Comparison of ENCODE assay signal across 8 cellular contexts in genomic region chr10:72309290-72310240, GRCh38. TPM values are rescaled to one million over a fixed set of nuclear protein-coding genes. Genes with fewer than 3 reads are reported as not detected.
DNase-seq lines count a peak whose midpoint lies in the region; ATAC-seq, FAIRE-seq and TF ChIP-seq lines count a peak whose summit lies in the region.

No MANE protein-coding gene starts in this region.

- CTCF ChIA-PET in activated CD4-positive, alpha-beta memory T cell treated with anti-CD3 and anti-CD28 coated beads for 36 hours (lab: Charles Lee) = interaction anchor here (1.0 to 2.2 kb wide), 5 partner anchors 11 to 35 kb away, joined by 5 to 11 read pairs (median 7); no protein-coding TSS in a partner anchor

- POLR2A ChIA-PET in activated CD4-positive, alpha-beta memory T cell treated with anti-CD3 and anti-CD28 coated beads for 36 hours (lab: Charles Lee) = interaction anchor here (1.0 to 2.9 kb wide), 8 partner anchors 10 to 94 kb away, joined by 3 to 45 read pairs (median 6); partner anchors contain the start of genes ANAPC16 and ASCC1

- H3K9me3 Mint-ChIP-seq in GM23338 = no peaks in the 10 kb centered on the region
- no peaks in the 10 kb centered on the region for H3K9me3 Mint-ChIP-seq in activated CD4-positive, alpha-beta memory T cell treated with anti-CD3 and anti-CD28 coated beads for 36 hours

- FAIRE-seq in H54 (lab: Jason Lieb, UNC) = no peak

- H3K27me3 ChIP-seq in GM23338 (ENCODE audit: insufficient read depth) = no peaks in the 10 kb centered on the region
- no peaks in the 10 kb centered on the region for H3K27me3 ChIP-seq in sigmoid colon

- peaks cover 18% of the 10 kb centered on the region for H3K4me1 Mint-ChIP-seq in GM23338
- H3K4me1 Mint-ChIP-seq in activated CD4-positive, alpha-beta memory T cell treated with anti-CD3 and anti-CD28 coated beads for 36 hours (ENCODE audit: low read depth) = peaks cover 57% of the 10 kb centered on the region

- TF ChIP-seq CTCF in GM23338 (conservative IDR thresholded peaks at IDR 0.05; ENCODE audit: low read depth in 2 of 2) (no peak), sigmoid colon (IDR thresholded peaks at IDR 0.05) (no peak)

- DNase-seq in GM23338 (ENCODE audit: low spot score) (no peak), Right ventricle myocardium superior (peak; percentile 79), sigmoid colon (peak; percentile 77), SHP77 treated with DMSO at 0.1 percent for 48 hours (lab: John Stamatoyannopoulos, UW) (no peak), H54 (ENCODE audit: insufficient read length, low spot score) (no peak), dermis blood vessel endothelial cell (no peak)
- DNase-seq in activated CD4-positive, alpha-beta memory T cell treated with anti-CD3 and anti-CD28 coated beads for 36 hours = no peak

- TF ChIP-seq EP300 in sigmoid colon (IDR thresholded peaks at IDR 0.05) = no peak

- H3K79me2 ChIP-seq in GM23338 (replicated peaks; ENCODE audit: insufficient read depth) = no peaks in the 10 kb centered on the region

- TF ChIP-seq POLR2A in sigmoid colon (IDR thresholded peaks at IDR 0.05) (no peak), H54 (IDR thresholded peaks at IDR 0.05; ENCODE audit: low read depth, low read length) (no peak)

- H3K4me1 ChIP-seq in GM23338 (ENCODE audit: insufficient read depth) (peaks cover 14% of the 10 kb centered on the region), sigmoid colon (peaks cover 0 to 23% (median 11%) of the 10 kb centered on the region in 4 donors)

- H3K36me3 ChIP-seq in GM23338 (ENCODE audit: insufficient read depth) = no peaks in the 10 kb centered on the region
- no peaks in the 10 kb centered on the region for H3K36me3 ChIP-seq in sigmoid colon

- H3K27ac ChIP-seq in GM23338 (ENCODE audit: low read depth) (no peak overlapping the region), sigmoid colon (peak overlapping the region in 2 of 4 donors; percentile 9 to 49)

- no peaks in the 10 kb centered on the region for H4K20me1 ChIP-seq in GM23338 (replicated peaks; ENCODE audit: insufficient read depth)

- intact Hi-C loops in activated CD4-positive, alpha-beta memory T cell treated with anti-CD3 and anti-CD28 coated beads for 36 hours (cut with micrococcal nuclease) = no loop called here
- intact Hi-C loops in Right ventricle myocardium superior (cut with DNase I) (no loop called here), sigmoid colon (cut with DNase I) (no loop called here)

- H3K4me2 ChIP-seq in GM23338 = peak overlapping the region; percentile 66

- ATAC-seq in GM23338 (peak; percentile 11; the same call in 1 of the 3 replicates), Right ventricle myocardium superior (ENCODE audit: poor library complexity) (peak; percentile 92), HG02973 (IDR thresholded peaks at IDR 0.05; ENCODE audit: unreplicated experiment) (no peak)

- WGBS in sigmoid colon, 2 donors = 16 to 56% methylated on average over 21 of the region's 21 CpGs

- no peaks in the 10 kb centered on the region for H3K36me3 Mint-ChIP-seq in GM23338 (ENCODE audit: low read depth)
- H3K36me3 Mint-ChIP-seq in activated CD4-positive, alpha-beta memory T cell treated with anti-CD3 and anti-CD28 coated beads for 36 hours = no peaks in the 10 kb centered on the region

- H3K9me2 ChIP-seq in GM23338 (ENCODE audit: insufficient read depth) = no peaks in the 10 kb centered on the region

- peak overlapping the region; percentile 88 for H2AFZ ChIP-seq in GM23338

- peak overlapping the region; percentile 10; the same call in 1 of the 2 replicates for H3K27ac Mint-ChIP-seq in GM23338
- peak overlapping the region; percentile 85 for H3K27ac Mint-ChIP-seq in activated CD4-positive, alpha-beta memory T cell treated with anti-CD3 and anti-CD28 coated beads for 36 hours

- H3K27me3 Mint-ChIP-seq in GM23338 (ENCODE audit: insufficient read depth, low read depth, poor library complexity) = peaks cover 14% of the 10 kb centered on the region
- no peaks in the 10 kb centered on the region for H3K27me3 Mint-ChIP-seq in activated CD4-positive, alpha-beta memory T cell treated with anti-CD3 and anti-CD28 coated beads for 36 hours

- H3F3A ChIP-seq in GM23338 (replicated peaks; ENCODE audit: low read depth) = no peaks in the 10 kb centered on the region

- H3K4me3 ChIP-seq in GM23338 (no peak overlapping the region), sigmoid colon (no peak overlapping the region)

- H3K9me3 ChIP-seq in sigmoid colon = no peaks in the 10 kb centered on the region

- H3K4me3 Mint-ChIP-seq in GM23338 = no peak overlapping the region; the same call in 2 of the 3 replicates
- no peak overlapping the region for H3K4me3 Mint-ChIP-seq in activated CD4-positive, alpha-beta memory T cell treated with anti-CD3 and anti-CD28 coated beads for 36 hours

TF ChIP-seq in GM23338, 12 proteins besides CTCF, POLR2A, EP300 and RAD21 (continues in another document):
- TF ChIP-seq CREB1 (CRISPR knock-in tag; IDR thresholded peaks at IDR 0.05; ENCODE audit: low read depth) = no peak
- TF ChIP-seq NANOG (IDR thresholded peaks at IDR 0.05; ENCODE audit: borderline replicate concordance) = no peak
- TF ChIP-seq POLR2AphosphoS5 (IDR thresholded peaks at IDR 0.05; ENCODE audit: low read depth) = no peak
- TF ChIP-seq REST (IDR thresholded peaks at IDR 0.05; ENCODE audit: unreplicated experiment) = no peak

RNA-seq across cellular contexts. Expression of gene DDIT4, which starts 35.8 kb away (rescaled TPM):
- total RNA-seq in GM23338 (2014; rRNA removed; shearing (Covaris generic)) = 110 and 136 TPM in 2 replicates
- polyA plus RNA-seq in GM23338 (2016; fragmentation: Nextera tagmentation; extraction: Ambion mirVana) (108 and 114 TPM in 2 replicates), sigmoid colon (100 to 1,000 TPM in 1 of 3 donors, 10 to 100 TPM in 2; 71.5 to 413 (median 85.3) TPM)
- 100 to 1,000 TPM; 637 TPM for total RNA-seq in activated CD4-positive, alpha-beta memory T cell treated with anti-CD3 and anti-CD28 coated beads for 36 hours
- total RNA-seq in Right ventricle myocardium superior (54.8 TPM), sigmoid colon (100 to 1,000 TPM in 2 of 4 donors, 10 to 100 TPM in 2; 77.2 to 202 (median 133) TPM), dermis blood vessel endothelial cell (146 and 173 TPM in 2 replicates)

RNA-seq across cellular contexts. Expression of gene DNAJB12, which starts 45.2 kb away (rescaled TPM):
- 13.0 and 16.0 TPM in 2 replicates for total RNA-seq in GM23338 (2014; rRNA removed; shearing (Covaris generic))
- 12.6 and 12.8 TPM in 2 replicates for polyA plus RNA-seq in GM23338 (2016; fragmentation: Nextera tagmentation; extraction: Ambion mirVana)
- total RNA-seq in activated CD4-positive, alpha-beta memory T cell treated with anti-CD3 and anti-CD28 coated beads for 36 hours = 10 to 100 TPM; 18.9 to 19.8 TPM
- total RNA-seq in Right ventricle myocardium superior = 26.1 TPM
- total RNA-seq in sigmoid colon = 10 to 100 TPM; 22.4 to 38.5 (median 30.0) TPM
- 10 to 100 TPM in 2 of 3 donors, 1 to 10 TPM in 1; 9.5 to 28.7 (median 15.6) TPM for polyA plus RNA-seq in sigmoid colon
- 25.9 and 35.9 TPM in 2 replicates for total RNA-seq in dermis blood vessel endothelial cell

Comparison
In these comparisons a context has a peak if more than half of its experiments do, and no peak if none do; other contexts are left out.
1. DNase-seq: peak in Right ventricle myocardium superior (single experiment) and sigmoid colon (single experiment); none in GM23338 (single experiment), activated CD4-positive, alpha-beta memory T cell treated with anti-CD3 and anti-CD28 coated beads for 36 hours (single experiment), SHP77 treated with DMSO at 0.1 percent for 48 hours (single experiment), H54 (single experiment) and dermis blood vessel endothelial cell (single experiment).